In the genomic region with DNA sequence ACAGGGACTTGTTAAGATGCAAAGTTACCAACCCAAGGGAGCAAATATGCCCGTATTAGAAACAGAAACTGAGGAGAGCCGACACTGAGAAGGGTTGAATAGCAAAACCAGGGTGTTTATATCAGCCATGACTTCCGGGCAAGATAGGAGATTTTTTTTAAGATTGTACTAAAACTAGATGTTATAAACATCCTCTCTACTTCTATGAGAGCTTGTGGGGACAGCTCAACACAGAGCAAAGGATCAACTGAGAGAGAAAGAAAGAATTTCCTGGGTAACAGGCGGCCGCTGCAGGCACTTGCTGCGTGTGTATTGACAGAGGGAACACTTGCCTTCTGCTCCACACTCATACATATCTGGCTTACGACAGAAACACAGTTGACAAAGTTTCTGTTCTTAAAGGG, we compare ENCODE assay signal across 1 cellular context.
TF ChIP-seq lines count a peak whose summit lies in the region.

No MANE protein-coding gene starts in this region.

TF ChIP-seq in HepG2, 621 proteins besides CTCF, POLR2A, EP300 and RAD21 (continued from another document):
- TF ChIP-seq, protein P1, sequence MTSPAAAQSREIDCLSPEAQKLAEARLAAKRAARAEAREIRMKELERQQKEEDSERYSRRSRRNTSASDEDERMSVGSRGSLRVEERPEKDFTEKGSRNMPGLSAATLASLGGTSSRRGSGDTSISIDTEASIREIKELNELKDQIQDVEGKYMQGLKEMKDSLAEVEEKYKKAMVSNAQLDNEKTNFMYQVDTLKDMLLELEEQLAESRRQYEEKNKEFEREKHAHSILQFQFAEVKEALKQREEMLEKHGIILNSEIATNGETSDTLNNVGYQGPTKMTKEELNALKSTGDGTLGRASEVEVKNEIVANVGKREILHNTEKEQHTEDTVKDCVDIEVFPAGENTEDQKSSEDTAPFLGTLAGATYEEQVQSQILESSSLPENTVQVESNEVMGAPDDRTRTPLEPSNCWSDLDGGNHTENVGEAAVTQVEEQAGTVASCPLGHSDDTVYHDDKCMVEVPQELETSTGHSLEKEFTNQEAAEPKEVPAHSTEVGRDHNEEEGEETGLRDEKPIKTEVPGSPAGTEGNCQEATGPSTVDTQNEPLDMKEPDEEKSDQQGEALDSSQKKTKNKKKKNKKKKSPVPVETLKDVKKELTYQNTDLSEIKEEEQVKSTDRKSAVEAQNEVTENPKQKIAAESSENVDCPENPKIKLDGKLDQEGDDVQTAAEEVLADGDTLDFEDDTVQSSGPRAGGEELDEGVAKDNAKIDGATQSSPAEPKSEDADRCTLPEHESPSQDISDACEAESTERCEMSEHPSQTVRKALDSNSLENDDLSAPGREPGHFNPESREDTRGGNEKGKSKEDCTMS (CRISPR knock-in tag; conservative IDR thresholded peaks at IDR 0.05), result no peak
- no peak for TF ChIP-seq TFDP2 (CRISPR knock-in tag; IDR thresholded peaks at IDR 0.05)
- TF ChIP-seq ZBTB43 (CRISPR knock-in tag; conservative IDR thresholded peaks at IDR 0.05), result no peak
- TF ChIP-seq REL (CRISPR knock-in tag; conservative IDR thresholded peaks at IDR 0.05), result no peak
- TF ChIP-seq CREB1 (IDR thresholded peaks at IDR 0.05), result no peak
- no peak for TF ChIP-seq CREB1 (CRISPR knock-in tag; IDR thresholded peaks at IDR 0.05)
- no peak for TF ChIP-seq RBM39 (IDR thresholded peaks at IDR 0.05; ENCODE audit: low read depth, low read length, poor library complexity, severe bottlenecking)
- TF ChIP-seq, protein P2, sequence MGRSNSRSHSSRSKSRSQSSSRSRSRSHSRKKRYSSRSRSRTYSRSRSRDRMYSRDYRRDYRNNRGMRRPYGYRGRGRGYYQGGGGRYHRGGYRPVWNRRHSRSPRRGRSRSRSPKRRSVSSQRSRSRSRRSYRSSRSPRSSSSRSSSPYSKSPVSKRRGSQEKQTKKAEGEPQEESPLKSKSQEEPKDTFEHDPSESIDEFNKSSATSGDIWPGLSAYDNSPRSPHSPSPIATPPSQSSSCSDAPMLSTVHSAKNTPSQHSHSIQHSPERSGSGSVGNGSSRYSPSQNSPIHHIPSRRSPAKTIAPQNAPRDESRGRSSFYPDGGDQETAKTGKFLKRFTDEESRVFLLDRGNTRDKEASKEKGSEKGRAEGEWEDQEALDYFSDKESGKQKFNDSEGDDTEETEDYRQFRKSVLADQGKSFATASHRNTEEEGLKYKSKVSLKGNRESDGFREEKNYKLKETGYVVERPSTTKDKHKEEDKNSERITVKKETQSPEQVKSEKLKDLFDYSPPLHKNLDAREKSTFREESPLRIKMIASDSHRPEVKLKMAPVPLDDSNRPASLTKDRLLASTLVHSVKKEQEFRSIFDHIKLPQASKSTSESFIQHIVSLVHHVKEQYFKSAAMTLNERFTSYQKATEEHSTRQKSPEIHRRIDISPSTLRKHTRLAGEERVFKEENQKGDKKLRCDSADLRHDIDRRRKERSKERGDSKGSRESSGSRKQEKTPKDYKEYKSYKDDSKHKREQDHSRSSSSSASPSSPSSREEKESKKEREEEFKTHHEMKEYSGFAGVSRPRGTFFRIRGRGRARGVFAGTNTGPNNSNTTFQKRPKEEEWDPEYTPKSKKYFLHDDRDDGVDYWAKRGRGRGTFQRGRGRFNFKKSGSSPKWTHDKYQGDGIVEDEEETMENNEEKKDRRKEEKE (IDR thresholded peaks at IDR 0.05), result no peak
- TF ChIP-seq ZNF17 (CRISPR knock-in tag; IDR thresholded peaks at IDR 0.05), result no peak
- TF ChIP-seq ZNF580 (CRISPR knock-in tag; IDR thresholded peaks at IDR 0.05; ENCODE audit: borderline replicate concordance, low read depth), result no peak
- TF ChIP-seq MED13 (CRISPR knock-in tag; IDR thresholded peaks at IDR 0.05), result no peak
- TF ChIP-seq ZNF18 (CRISPR knock-in tag; IDR thresholded peaks at IDR 0.05; ENCODE audit: insufficient replicate concordance), result no peak
- TF ChIP-seq KDM4B (CRISPR knock-in tag; IDR thresholded peaks at IDR 0.05), result no peak
TF ChIP-seq in HepG2: peak in this region for 0.
